ENCODE assay signal across 14 cellular contexts in the genomic region with DNA sequence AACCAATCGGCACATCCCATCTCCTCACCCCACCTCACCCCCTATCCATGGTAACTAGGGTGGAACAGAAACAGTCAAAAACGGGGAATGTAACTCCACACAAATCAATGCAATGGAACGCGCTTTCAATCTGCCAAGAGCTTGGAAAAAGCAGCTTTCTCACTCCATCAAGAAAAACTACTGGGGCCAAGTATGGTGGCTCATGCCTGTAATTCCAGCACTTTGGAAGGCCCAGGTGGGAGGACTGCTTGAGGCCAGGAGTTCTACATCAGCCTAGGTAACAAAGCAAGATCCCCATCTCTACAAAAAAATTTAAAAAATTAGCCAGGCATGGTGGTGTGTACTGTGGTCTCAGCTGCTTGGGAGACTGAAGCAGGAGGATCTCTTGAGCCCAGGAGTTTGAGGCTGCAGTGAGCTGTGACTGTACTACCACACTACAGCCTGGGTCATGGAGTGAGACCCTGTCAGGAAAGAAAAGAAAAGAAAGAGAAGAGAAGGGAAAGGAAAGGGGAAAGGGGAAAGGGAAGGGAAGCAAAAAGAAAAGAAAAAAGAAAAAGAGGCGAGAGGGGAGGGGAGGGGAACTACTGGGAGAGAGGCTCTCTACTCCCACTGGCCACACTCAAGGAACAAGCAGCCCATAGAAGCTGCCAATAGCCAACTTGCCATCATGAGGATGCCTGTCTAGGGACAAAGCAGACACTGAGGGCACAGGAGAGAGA. TPM values are rescaled to one million over a fixed set of nuclear protein-coding genes. Genes with fewer than 3 reads are reported as not detected.
DNase-seq lines count a peak whose midpoint lies in the region; ATAC-seq and TF ChIP-seq lines count a peak whose summit lies in the region.
"Had no signal": no experiment of that assay in that cellular context is flagged by ENCODE, and none has a peak within 500 bp of the region (broad histone marks: within the 10 kb centered on the region; RNA-seq: fewer than 3 reads in every experiment).

No MANE protein-coding gene starts in this region.

- H3K4me3 Mint-ChIP-seq in activated CD8-positive, alpha-beta memory T cell treated with anti-CD3 and anti-CD28 coated beads, Interleukin-2, amount 10 ng/mL, durations not matched to agents 7 days and 5 days = no peak overlapping the region

- intact Hi-C loops in dorsolateral prefrontal cortex (cut with DNase I) = no loop called here
- intact Hi-C loops in spleen (cut with DNase I; ENCODE audit: low total_unique reads) = no loop called here

- H3K9me3 ChIP-seq in Karpas-422 (ENCODE audit: low read length) (no peaks in the 10 kb centered on the region), spleen (peaks cover 0 to 5% (median 0%) of the 10 kb centered on the region in 8 donors)
- H3K9me3 ChIP-seq: sigmoid colon had no signal

- TF ChIP-seq CTCF in dorsolateral prefrontal cortex (IDR thresholded peaks at IDR 0.05 in 54 of 56, conservative IDR thresholded peaks at IDR 0.05 in 2 of 56; ENCODE audit: low read depth in 1 of 56, partially characterized antibody in 56 of 56) (no peak), spleen (IDR thresholded peaks at IDR 0.05 in 8 of 11, conservative IDR thresholded peaks at IDR 0.05 in 3 of 11) (no peak)

- no peaks in the 10 kb centered on the region for H3K9me2 ChIP-seq in Karpas-422 (replicated peaks; ENCODE audit: insufficient read depth, low read length)

- H2AFZ ChIP-seq in Karpas-422 (ENCODE audit: low read length) = no peak overlapping the region

- no peak overlapping the region for H3K9ac ChIP-seq in Karpas-422 (ENCODE audit: low read length)

- ATAC-seq in activated CD8-positive, alpha-beta memory T cell treated with anti-CD3 and anti-CD28 coated beads, Interleukin-2, amount 10 ng/mL, durations not matched to agents 7 days and 5 days = no peak
- ATAC-seq in GM18502 (IDR thresholded peaks at IDR 0.05; ENCODE audit: poor library complexity, unreplicated experiment) = no peak

- H3K4me1 ChIP-seq in Karpas-422 (ENCODE audit: low read length) = peaks cover 60% of the 10 kb centered on the region
- H3K4me1 ChIP-seq in spleen = peaks cover 62 to 100% (median 93%) of the 10 kb centered on the region in 6 donors

- H3K27me3 ChIP-seq in Karpas-422 (ENCODE audit: low read length) (no peaks in the 10 kb centered on the region), dorsolateral prefrontal cortex (no peaks in the 10 kb centered on the region), spleen (replicated peaks in 1 of 7) (no peaks in the 10 kb centered on the region)
- H3K27me3 ChIP-seq: cardiac muscle cell, heart right ventricle, sigmoid colon had no signal

- H3K27ac ChIP-seq in Karpas-422 (ENCODE audit: low read length) (peak overlapping the region; percentile 24; the same call in 1 of the 2 replicates), dorsolateral prefrontal cortex (peak overlapping the region in 44 of 59 donors; percentile 11 to 87 (median 73)), spleen (peak overlapping the region; percentile 5 to 90 (median 85))
- H3K27ac ChIP-seq: cardiac muscle cell had no signal

- WGBS in spleen, 5 donors = 90 to 95% (median 92%) methylated on average over 5 of the region's 5 CpGs

- H3K27ac Mint-ChIP-seq in activated CD8-positive, alpha-beta memory T cell treated with anti-CD3 and anti-CD28 coated beads, Interleukin-2, amount 10 ng/mL, durations not matched to agents 7 days and 5 days = no peak overlapping the region
- H3K27ac Mint-ChIP-seq: activated T-helper 2 cell treated with anti-CD3 and anti-CD28 coated beads, Interferon-gamma antibody, Interleukin-2, Interleukin-4, amounts not matched to agents 10 μg/mL and 5 μg/mL and 100 μg/mL, durations not matched to agents 14 hours and 24 hours and 36 hours had no signal

- peak; percentile 28 for DNase-seq in activated CD8-positive, alpha-beta memory T cell treated with anti-CD3 and anti-CD28 coated beads for 24 hours
- no peak for DNase-seq in activated CD8-positive, alpha-beta memory T cell treated with anti-CD3 and anti-CD28 coated beads, Interleukin-2, amount 10 ng/mL, durations not matched to agents 7 days and 5 days
- DNase-seq in Karpas-422 (no peak), dorsolateral prefrontal cortex (no peak), spleen (no peak), NCI-H1417 treated with DMSO at 0.1 percent for 48 hours (lab: John Stamatoyannopoulos, UW) (no peak), globus pallidus (ENCODE audit: low spot score) (no peak)
- DNase-seq: activated CD4-positive, alpha-beta T cell treated with anti-CD3 and anti-CD28 coated beads for 1 hour; heart right ventricle; left colon; sigmoid colon had no signal

- H3K4me1 Mint-ChIP-seq in activated CD8-positive, alpha-beta memory T cell treated with anti-CD3 and anti-CD28 coated beads, Interleukin-2, amount 10 ng/mL, durations not matched to agents 7 days and 5 days = peaks cover 40% of the 10 kb centered on the region

- H3K79me2 ChIP-seq in Karpas-422 (ENCODE audit: low read length) = peaks cover 31% of the 10 kb centered on the region

- H4K20me1 ChIP-seq in Karpas-422 (ENCODE audit: insufficient read depth, low read depth, low read length) = no peaks in the 10 kb centered on the region

- TF ChIP-seq POLR2A in spleen (IDR thresholded peaks at IDR 0.05) = no peak

- peaks cover 32% of the 10 kb centered on the region for H3K36me3 Mint-ChIP-seq in activated CD8-positive, alpha-beta memory T cell treated with anti-CD3 and anti-CD28 coated beads, Interleukin-2, amount 10 ng/mL, durations not matched to agents 7 days and 5 days

- H3K9me3 Mint-ChIP-seq in activated CD8-positive, alpha-beta memory T cell treated with anti-CD3 and anti-CD28 coated beads, Interleukin-2, amount 10 ng/mL, durations not matched to agents 7 days and 5 days (ENCODE audit: low read depth) = no peaks in the 10 kb centered on the region

- CTCF ChIA-PET in activated CD8-positive, alpha-beta memory T cell treated with anti-CD3 and anti-CD28 coated beads, Interleukin-2, amount 10 ng/mL, durations not matched to agents 7 days and 5 days (lab: Charles Lee) = interaction anchor here (1.1 kb wide), 1 partner anchor 13 kb away, joined by 4 read pairs; no protein-coding TSS in a partner anchor

- H3K4me2 ChIP-seq in Karpas-422 (ENCODE audit: low read depth, low read length, poor library complexity, severe bottlenecking) = peak overlapping the region; percentile 35

- no peaks in the 10 kb centered on the region for H3K36me3 ChIP-seq in Karpas-422 (ENCODE audit: insufficient read depth, low read length)
- H3K36me3 ChIP-seq in spleen = peaks cover 0 to 71% (median 34%) of the 10 kb centered on the region in 6 donors
- H3K36me3 ChIP-seq: cardiac muscle cell had no signal

- no peaks in the 10 kb centered on the region for H3K27me3 Mint-ChIP-seq in activated CD8-positive, alpha-beta memory T cell treated with anti-CD3 and anti-CD28 coated beads, Interleukin-2, amount 10 ng/mL, durations not matched to agents 7 days and 5 days

- H3K4me3 ChIP-seq in Karpas-422 (ENCODE audit: low read length) = no peak overlapping the region
- no peak overlapping the region for H3K4me3 ChIP-seq in dorsolateral prefrontal cortex
- H3K4me3 ChIP-seq in spleen = no peak overlapping the region
- H3K4me3 ChIP-seq: cardiac muscle cell, heart right ventricle, sigmoid colon had no signal

RNA-seq across cellular contexts. Expression of a gene that starts 38.9 kb away (rescaled TPM):
- total RNA-seq in activated CD8-positive, alpha-beta memory T cell treated with anti-CD3 and anti-CD28 coated beads, Interleukin-2, amount 10 ng/mL, durations not matched to agents 7 days and 5 days = 10 to 100 TPM; 69.4 to 80.8 TPM
- total RNA-seq in Karpas-422 (2014; rRNA removed; shearing (Covaris generic); ENCODE audit: low replicate concordance) = 34.2 and 35.2 TPM in 2 replicates
- total RNA-seq in dorsolateral prefrontal cortex (10 to 100 TPM; 28.6 to 95.8 (median 54.2) TPM), spleen (100 to 1,000 TPM; 126 to 254 (median 226) TPM)
- polyA plus RNA-seq in spleen = 100 to 1,000 TPM in 2 of 3 donors, 10 to 100 TPM in 1; 62.2 to 116 (median 102) TPM

Comparison
In these comparisons a context has a peak if more than half of its experiments do, and no peak if none do; other contexts are left out.
1. H3K27ac ChIP-seq: peak in every context shown above with its lines; median percentile 85 in spleen; 73 in dorsolateral prefrontal cortex; 24 in Karpas-422.